Comparison of ENCODE assay signal across 19 cellular contexts in genomic region chr6:134010400-134010799, GRCh38. TPM values are rescaled to one million over a fixed set of nuclear protein-coding genes. Genes with fewer than 3 reads are reported as not detected.
DNase-seq lines count a peak whose midpoint lies in the region; ATAC-seq, FAIRE-seq and TF ChIP-seq lines count a peak whose summit lies in the region.
"Had no signal": no experiment of that assay in that cellular context is flagged by ENCODE, and none has a peak within 500 bp of the region (broad histone marks: within the 10 kb centered on the region; RNA-seq: fewer than 3 reads in every experiment).

No MANE protein-coding gene starts in this region.

- no peaks in the 10 kb centered on the region for H3K79me2 ChIP-seq in KMS-11 (ENCODE audit: insufficient read depth, low read depth)
- H3K79me2 ChIP-seq in K562 (ENCODE audit: control insufficient read depth, insufficient read depth, low read length), result no peaks in the 10 kb centered on the region

- no peak overlapping the region for H2BK120ac ChIP-seq in IMR-90 (ENCODE audit: low read depth, low read length)

- dilution Hi-C loops in IMR-90 (cut with HindIII; ENCODE audit: low sequenced_read_pairs, unreplicated experiment), result no loop called here

- no peak for TF ChIP-seq CTCF in IMR-90 (conservative IDR thresholded peaks at IDR 0.05; ENCODE audit: low read depth, low read length)
- no peak for TF ChIP-seq CTCF in KMS-11 (conservative IDR thresholded peaks at IDR 0.05; ENCODE audit: low read depth, low read length)
- TF ChIP-seq CTCF in K562 (IDR thresholded peaks at IDR 0.05 in 2 of 3, conservative IDR thresholded peaks at IDR 0.05 in 1 of 3; ENCODE audit: insufficient read depth in 2 of 3, low read depth in 1 of 3, low read length in 3 of 3), result no peak
- no peak for TF ChIP-seq CTCF in omental fat pad (IDR thresholded peaks at IDR 0.05)

- no peak overlapping the region for H3K4ac ChIP-seq in IMR-90 (ENCODE audit: low read depth, low read length)

- no peak overlapping the region for H3K56ac ChIP-seq in IMR-90 (ENCODE audit: extremely low read depth, insufficient read depth, low read length)

- H2BK5ac ChIP-seq in IMR-90 (ENCODE audit: low read depth, low read length, poor library complexity, severe bottlenecking), result no peak overlapping the region

- CTCF ChIA-PET in IMR-90 (lab: Yijun Ruan, JAX) (no interaction called here), K562 (lab: Yijun Ruan, JAX; ENCODE audit: low intra/inter-chr PET ratio) (no interaction called here)

- no peak overlapping the region for H4K8ac ChIP-seq in IMR-90 (ENCODE audit: low read depth in 2 of 2, low read length in 2 of 2)

- H3K4me1 ChIP-seq in IMR-90 (ENCODE audit: control insufficient read depth, insufficient read depth, low read length) (peaks cover 2% of the 10 kb centered on the region; the same call in 1 of the 2 replicates), KMS-11 (ENCODE audit: low read depth, poor library complexity, severe bottlenecking) (peaks cover 74% of the 10 kb centered on the region), K562 (replicated peaks in 1 of 2; ENCODE audit: control insufficient read depth in 2 of 2, insufficient read depth in 2 of 2, low read length in 2 of 2) (peaks cover 0 to 3% of the 10 kb centered on the region in 2 experiments; a peak in 1 of 5 replicates)
- H3K4me1 ChIP-seq: HAP-1 had no signal

- H2AK5ac ChIP-seq in IMR-90 (ENCODE audit: low read depth, low read length), result no peak overlapping the region

- no peak overlapping the region for H2AK9ac ChIP-seq in IMR-90 (replicated peaks; ENCODE audit: low read depth, low read length, poor library complexity)

- no peak overlapping the region for H4K5ac ChIP-seq in IMR-90 (ENCODE audit: low read depth, low read length)

- H2BK20ac ChIP-seq in IMR-90 (ENCODE audit: low read depth, low read length), result no peak overlapping the region

- H3K4me2 ChIP-seq in IMR-90 (ENCODE audit: low read depth, low read length) (no peak overlapping the region), KMS-11 (peak overlapping the region; percentile 27; the same call in 1 of the 2 replicates), K562 (ENCODE audit: insufficient read depth, low read length) (no peak overlapping the region)

- in situ Hi-C loops in IMR-90 (cut with MboI; ENCODE audit: low sequenced_read_pairs), result no loop called here
- in situ Hi-C loops in K562 (cut with MboI), result no loop called here

- H3K27ac ChIP-seq in IMR-90 (ENCODE audit: insufficient read depth, low read length) (no peak overlapping the region), KMS-11 (no peak overlapping the region; the same call in 1 of the 2 replicates), K562 (ENCODE audit: extremely low read depth, low read depth, low read length) (no peak overlapping the region)

- POLR2A ChIA-PET in IMR-90 (lab: Charles Lee; ENCODE audit: unreplicated experiment), result no interaction called here
- POLR2A ChIA-PET in K562 (lab: Yijun Ruan, JAX), result interaction anchor here (0.6 to 2.1 kb wide), 2 partner anchors 9 to 19 kb away, joined by 4 to 6 read pairs; no protein-coding TSS in a partner anchor

- no peaks in the 10 kb centered on the region for H3K79me1 ChIP-seq in IMR-90 (ENCODE audit: low read depth in 1 of 2, low read length in 2 of 2)

- H4K91ac ChIP-seq in IMR-90 (ENCODE audit: insufficient read depth, low read depth, low read length), result no peak overlapping the region

- H3K9me1 ChIP-seq in IMR-90 (ENCODE audit: insufficient read depth, low read length) (no peaks in the 10 kb centered on the region), K562 (ENCODE audit: control insufficient read depth, insufficient read depth, low read length) (no peaks in the 10 kb centered on the region)

- H3K23ac ChIP-seq in IMR-90 (ENCODE audit: low read depth, low read length), result no peak overlapping the region

- no peak for ATAC-seq in IMR-90 (ENCODE audit: low read depth)
- no peak; the same call in 2 of the 3 replicates for ATAC-seq in K562
- ATAC-seq in left colon, result peak; percentile 35
- ATAC-seq in omental fat pad (ENCODE audit: low FRiP score), result no peak
- no peak for ATAC-seq in HG02588 (IDR thresholded peaks at IDR 0.05; ENCODE audit: unreplicated experiment)
- no peak for ATAC-seq in HG03175 (IDR thresholded peaks at IDR 0.05; ENCODE audit: unreplicated experiment)

- no peaks in the 10 kb centered on the region for H4K20me1 ChIP-seq in IMR-90 (ENCODE audit: insufficient read depth, low read length)
- H4K20me1 ChIP-seq in KMS-11 (ENCODE audit: insufficient read depth), result no peaks in the 10 kb centered on the region
- H4K20me1 ChIP-seq in K562 (replicated peaks; ENCODE audit: control insufficient read depth, insufficient read depth, low read length), result no peaks in the 10 kb centered on the region

- H3K27me3 ChIP-seq in IMR-90 (ENCODE audit: control insufficient read depth, insufficient read depth, low read length) (no peaks in the 10 kb centered on the region), KMS-11 (ENCODE audit: insufficient read depth, low read depth) (no peaks in the 10 kb centered on the region), K562 (ENCODE audit: control insufficient read depth in 2 of 2, insufficient read depth in 2 of 2, low read length in 2 of 2) (no peaks in the 10 kb centered on the region)

- no peak for FAIRE-seq in K562 (lab: Jason Lieb, UNC)
- FAIRE-seq: G401.6, GM12892, H54 had no signal

- H2BK15ac ChIP-seq in IMR-90 (ENCODE audit: low read depth, low read length), result no peak overlapping the region

- H3K9ac ChIP-seq in IMR-90 (ENCODE audit: low read depth, low read length) (no peak overlapping the region), KMS-11 (no peak overlapping the region), K562 (ENCODE audit: insufficient read depth in 1 of 2, low read depth in 2 of 2, low read length in 2 of 2) (no peak overlapping the region)

- intact Hi-C loops in IMR-90 (cut with micrococcal nuclease) (no loop called here), K562 (cut with micrococcal nuclease) (no loop called here), left colon (cut with DNase I, micrococcal nuclease) (no loop called here), posterior vena cava (cut with DNase I) (no loop called here)

- TF ChIP-seq RAD21 in IMR-90 (IDR thresholded peaks at IDR 0.05; ENCODE audit: low read length), result no peak
- no peak for TF ChIP-seq RAD21 in K562 (CRISPR knock-in tag; conservative IDR thresholded peaks at IDR 0.05 in 1 of 2, IDR thresholded peaks at IDR 0.05 in 1 of 2)

- H3K9me3 ChIP-seq in IMR-90 (ENCODE audit: control insufficient read depth, insufficient read depth, low read length), result no peaks in the 10 kb centered on the region; the same call in 1 of the 2 replicates
- H3K9me3 ChIP-seq in K562 (replicated peaks; ENCODE audit: control insufficient read depth, insufficient read depth, low read depth, low read length), result no peaks in the 10 kb centered on the region
- H3K9me3 ChIP-seq: HAP-1 had no signal

- no peak overlapping the region for H2AFZ ChIP-seq in IMR-90 (replicated peaks; ENCODE audit: low read length, poor library complexity)
- H2AFZ ChIP-seq in KMS-11 (ENCODE audit: low read depth), result no peak overlapping the region
- no peak overlapping the region; the same call in 1 of the 2 replicates for H2AFZ ChIP-seq in K562 (ENCODE audit: low read depth, low read length)

- DNase-seq in IMR-90 (no peak), K562 (ENCODE audit: extremely low read depth in 1 of 4, low spot score in 3 of 4) (no peak), left colon (no peak), omental fat pad (ENCODE audit: low spot score) (no peak), posterior vena cava (ENCODE audit: low spot score) (no peak)
- DNase-seq: Calu3; CD4-positive, alpha-beta memory T cell; COR-L47; DND-41; GOT3; HFFc6 had no signal

- no CpG with 5 or more reads among the region's 8 CpGs for WGBS in IMR-90 (ENCODE audit: extremely low coverage in 2 of 2, insufficient read length in 1 of 2), 2 experiments
- 66% methylated on average over 8 of the region's 8 CpGs for WGBS in K562 (ENCODE audit: insufficient coverage, low coverage, missing lambda C conversion rate)

- H3K36me3 ChIP-seq in IMR-90 (ENCODE audit: control insufficient read depth, insufficient read depth, low read length) (no peaks in the 10 kb centered on the region), KMS-11 (ENCODE audit: insufficient read depth) (no peaks in the 10 kb centered on the region), K562 (ENCODE audit: control insufficient read depth, insufficient read depth, low read length) (no peaks in the 10 kb centered on the region)
- H3K36me3 ChIP-seq: HAP-1 had no signal

- BruUV-seq in IMR-90 (replicated peaks; lab: Mats Ljungman, UMichigan) (no TSS peak), K562 (replicated peaks; lab: Mats Ljungman, UMichigan) (no TSS peak)

- H3K4me3 ChIP-seq in IMR-90 (ENCODE audit: insufficient read depth, low read depth, low read length) (no peak overlapping the region), KMS-11 (IDR thresholded peaks at IDR 0.05; ENCODE audit: insufficient read depth, low read depth, low read length) (no peak overlapping the region), K562 (no peak overlapping the region)
- H3K4me3 ChIP-seq: HAP-1 had no signal

- no peak for TF ChIP-seq EP300 in K562 (IDR thresholded peaks at IDR 0.05; ENCODE audit: low read length)

- H3K14ac ChIP-seq in IMR-90 (replicated peaks; ENCODE audit: low read depth, low read length), result no peak overlapping the region

- no peak overlapping the region for H3K18ac ChIP-seq in IMR-90 (ENCODE audit: low read depth, low read length)

- TF ChIP-seq POLR2A in IMR-90 (IDR thresholded peaks at IDR 0.05; ENCODE audit: low read depth, low read length) (no peak), K562 (conservative IDR thresholded peaks at IDR 0.05) (no peak)

RNA-seq across cellular contexts. Expression of gene SLC2A12, which starts 42.0 kb away (rescaled TPM):
- total RNA-seq in IMR-90 (2012; rRNA removed), result 11.5 and 12.5 TPM in 2 replicates
- polyA plus RNA-seq in IMR-90 (2012; rRNA removed), result 4.8 and 5.8 TPM in 2 replicates
- 1.6 and 2.4 TPM in 2 replicates for polyA plus RNA-seq in IMR-90 (2012; cell fraction: cytosol; rRNA removed)
- 0.59 and 3.6 TPM in 2 replicates for polyA plus RNA-seq in IMR-90 (2012; cell fraction: nucleus; rRNA removed; ENCODE audit: low replicate concordance)
- total RNA-seq in K562 (2011; cell fraction: chromatin; rRNA removed; ENCODE audit: low replicate concordance), result 3.6 TPM in 2 replicates
- 2.8 and 3.2 TPM in 2 replicates for total RNA-seq in K562 (2011; cell fraction: nucleolus; rRNA removed)
- total RNA-seq in K562 (2011; cell fraction: nucleoplasm; rRNA removed), result 3.3 and 4.0 TPM in 2 replicates
- 0.29 and 0.54 TPM in 2 replicates for total RNA-seq in K562 (2014; rRNA removed)
- 0.65 and 1.1 TPM in 2 replicates for total RNA-seq in K562 (2014; rRNA removed; fragmentation: Illumina TruSeq; extraction: Trizol)
- total RNA-seq in K562 (2015; rRNA removed; fragmentation: Illumina TruSeq; extraction: Trizol), result 0.47 and 0.57 TPM in 2 replicates
- 0.44 and 0.56 TPM in 2 replicates for total RNA-seq in K562 (2021)
- 0.35 and 2.7 TPM in 2 replicates for polyA plus RNA-seq in K562 (2011; rRNA removed)
- polyA plus RNA-seq in K562 (2011; cell fraction: cytosol; rRNA removed), result 0.16 and 0.81 TPM in 2 replicates
- polyA plus RNA-seq in K562 (2011; cell fraction: nucleus; rRNA removed), result 0.28 and 1.4 TPM in 2 replicates
- polyA plus RNA-seq in K562 (2012), result 0.59 and 0.66 TPM in 2 replicates
- 0.54 and 0.97 TPM in 2 replicates for polyA plus RNA-seq in K562 (2014; fragmentation: Illumina TruSeq; extraction: Trizol)
- under 1 TPM; 0.10 to 0.14 TPM for polyA plus RNA-seq in K562 (2014; fragmentation: Nextera tagmentation; extraction: Ambion mirVana)
- 0.42 and 0.58 TPM in 2 replicates for polyA plus RNA-seq in K562 (2014; rRNA removed)
- 0.54 and 3.7 TPM in 2 replicates for polyA minus RNA-seq in K562 (2011; rRNA and poly(A)+ RNA removed)
- polyA minus RNA-seq in K562 (2011; cell fraction: cytosol; rRNA and poly(A)+ RNA removed), result 0.36 and 0.95 TPM in 2 replicates
- 0.44 and 1.9 TPM in 2 replicates for polyA minus RNA-seq in K562 (2011; cell fraction: nucleus; rRNA and poly(A)+ RNA removed)
- total RNA-seq in left colon, result 1 to 10 TPM in 1 of 2 donors, under 1 TPM in 1; 0.67 to 1.3 TPM
- total RNA-seq in omental fat pad, result 1 to 10 TPM in 3 of 4 donors, under 1 TPM in 1; 0.60 to 4.0 (median 1.2) TPM
- 1 to 10 TPM; 3.1 to 3.2 TPM for total RNA-seq in posterior vena cava
- total RNA-seq: A673; CD4-positive, alpha-beta memory T cell had no signal
- polyA plus RNA-seq: CD4-positive, alpha-beta memory T cell had no signal

RNA-seq across cellular contexts. Expression of gene TBPL1, which starts 57.4 kb away (rescaled TPM):
- total RNA-seq in IMR-90 (2012; rRNA removed) (25.6 and 38.3 TPM in 2 replicates), K562 (2014; rRNA removed) (78.1 and 103 TPM in 2 replicates), K562 (2014; rRNA removed; fragmentation: Illumina TruSeq; extraction: Trizol) (130 and 152 TPM in 2 replicates), K562 (2015; rRNA removed; fragmentation: Illumina TruSeq; extraction: Trizol) (93.9 and 100 TPM in 2 replicates), K562 (2021) (117 and 122 TPM in 2 replicates), left colon (10 to 100 TPM; 18.2 to 22.2 TPM), omental fat pad (10 to 100 TPM; 10.1 to 18.6 (median 12.3) TPM), posterior vena cava (10 to 100 TPM; 16.3 to 19.6 TPM)
- polyA plus RNA-seq in IMR-90 (2012; rRNA removed) (32.5 and 34.0 TPM in 2 replicates), K562 (2011; rRNA removed) (97.4 and 152 TPM in 2 replicates), K562 (2014; fragmentation: Illumina TruSeq; extraction: Trizol) (99.2 and 119 TPM in 2 replicates), K562 (2014; fragmentation: Nextera tagmentation; extraction: Ambion mirVana) (100 to 1,000 TPM; 107 to 147 TPM), K562 (2014; rRNA removed) (105 and 172 TPM in 2 replicates)
- polyA plus RNA-seq in IMR-90 (2012; cell fraction: cytosol; rRNA removed), result 6.6 and 14.8 TPM in 2 replicates
- 7.1 and 25.3 TPM in 2 replicates for polyA plus RNA-seq in IMR-90 (2012; cell fraction: nucleus; rRNA removed; ENCODE audit: low replicate concordance)
- total RNA-seq in K562 (2011; cell fraction: chromatin; rRNA removed; ENCODE audit: low replicate concordance), result 34.2 and 47.0 TPM in 2 replicates
- total RNA-seq in K562 (2011; cell fraction: nucleolus; rRNA removed), result 15.3 and 15.9 TPM in 2 replicates
- 30.6 and 43.0 TPM in 2 replicates for total RNA-seq in K562 (2011; cell fraction: nucleoplasm; rRNA removed)
- polyA plus RNA-seq in K562 (2011; cell fraction: cytosol; rRNA removed), result 36.3 and 53.2 TPM in 2 replicates
- 72.5 and 93.1 TPM in 2 replicates for polyA plus RNA-seq in K562 (2011; cell fraction: nucleus; rRNA removed)
- polyA plus RNA-seq in K562 (2012), result 112 and 178 TPM in 2 replicates
- 67.4 and 91.3 TPM in 2 replicates for polyA minus RNA-seq in K562 (2011; rRNA and poly(A)+ RNA removed)
- 29.2 and 63.0 TPM in 2 replicates for polyA minus RNA-seq in K562 (2011; cell fraction: cytosol; rRNA and poly(A)+ RNA removed)
- polyA minus RNA-seq in K562 (2011; cell fraction: nucleus; rRNA and poly(A)+ RNA removed), result 16.3 and 20.2 TPM in 2 replicates
